In genomic region chr3:49353022-49353421, GRCh38 we compare ENCODE assay signal across 2 cellular contexts.
TF ChIP-seq lines count a peak whose summit lies in the region.

No MANE protein-coding gene starts in this region.

TF ChIP-seq in IMR-90, 13 proteins besides CTCF, POLR2A, EP300 and RAD21:
- TF ChIP-seq, protein P1, sequence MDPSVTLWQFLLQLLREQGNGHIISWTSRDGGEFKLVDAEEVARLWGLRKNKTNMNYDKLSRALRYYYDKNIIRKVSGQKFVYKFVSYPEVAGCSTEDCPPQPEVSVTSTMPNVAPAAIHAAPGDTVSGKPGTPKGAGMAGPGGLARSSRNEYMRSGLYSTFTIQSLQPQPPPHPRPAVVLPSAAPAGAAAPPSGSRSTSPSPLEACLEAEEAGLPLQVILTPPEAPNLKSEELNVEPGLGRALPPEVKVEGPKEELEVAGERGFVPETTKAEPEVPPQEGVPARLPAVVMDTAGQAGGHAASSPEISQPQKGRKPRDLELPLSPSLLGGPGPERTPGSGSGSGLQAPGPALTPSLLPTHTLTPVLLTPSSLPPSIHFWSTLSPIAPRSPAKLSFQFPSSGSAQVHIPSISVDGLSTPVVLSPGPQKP (IDR thresholded peaks at IDR 0.05; ENCODE audit: borderline replicate concordance, low read depth, low read length) = no peak
- TF ChIP-seq FOS (IDR thresholded peaks at IDR 0.05; ENCODE audit: low read depth, low read length) (no peak), BHLHE40 (IDR thresholded peaks at IDR 0.05; ENCODE audit: low read depth, low read length) (no peak), CEBPB (IDR thresholded peaks at IDR 0.05; ENCODE audit: low read depth, low read length) (no peak), NFE2L2 (IDR thresholded peaks at IDR 0.05; ENCODE audit: low read depth, low read length) (no peak), MXI1 (IDR thresholded peaks at IDR 0.05; ENCODE audit: borderline replicate concordance, low read depth, low read length) (no peak)

TF ChIP-seq in WTC11, 78 proteins besides CTCF, POLR2A, EP300 and RAD21:
- TF ChIP-seq ZNF671 (CRISPR knock-in tag; IDR thresholded peaks at IDR 0.05) (no peak), NFATC4 (CRISPR knock-in tag; IDR thresholded peaks at IDR 0.05) (0 out of 2 replicates have a peak, but pooled peaks have one; percentile 38)
